Comparison of ENCODE assay signal across 8 cellular contexts in genomic region chr3:106332884-106333283, GRCh38.
DNase-seq lines count a peak whose midpoint lies in the region; ATAC-seq lines count a peak whose summit lies in the region.
"Had no signal": no experiment of that assay in that cellular context is flagged by ENCODE, and none has a peak within 500 bp of the region (broad histone marks: within the 10 kb centered on the region; RNA-seq: fewer than 3 reads in every experiment).

No MANE protein-coding gene starts in this region.

- peak; percentile 57 for DNase-seq in activated naive CD4-positive, alpha-beta T cell treated with Interleukin-2 at 50 U/mL for 16 hours
- DNase-seq in stimulated activated CD8-positive, alpha-beta memory T cell treated with anti-CD3 and anti-CD28 coated beads, Interleukin-12 subunit alpha, Interleukin-12 subunit beta, amount 100 ng/mL, for 4 hours (ENCODE audit: low read depth), result peak; percentile 4
- DNase-seq in MV-4-11 (lab: John Stamatoyannopoulos, UW) (no peak), putamen (ENCODE audit: low spot score) (no peak), NCI-H446 (lab: John Stamatoyannopoulos, UW) (no peak)
- DNase-seq: transverse colon had no signal

- ATAC-seq in GM19455 (IDR thresholded peaks at IDR 0.05; ENCODE audit: unreplicated experiment) (peak; percentile 61), HG03139 (IDR thresholded peaks at IDR 0.05; ENCODE audit: unreplicated experiment) (peak; percentile 37)

Comparison
In these comparisons a context has a peak if more than half of its experiments do, and no peak if none do; other contexts are left out.
1. DNase-seq: peak in activated naive CD4-positive, alpha-beta T cell treated with Interleukin-2 at 50 U/mL for 16 hours (single experiment) and stimulated activated CD8-positive, alpha-beta memory T cell treated with anti-CD3 and anti-CD28 coated beads, Interleukin-12 subunit alpha, Interleukin-12 subunit beta, amount 100 ng/mL, for 4 hours (single experiment); none in MV-4-11 (single experiment), putamen (single experiment) and NCI-H446 (0 of 2).